10 cellular contexts compared by ENCODE assay signal in genomic region chr3:127761101-127761802, GRCh38.
A peak's percentile ranks its signal among the peaks of the same experiment; 100 is the strongest.
DNase-seq lines count a peak whose midpoint lies in the region; ATAC-seq and TF ChIP-seq lines count a peak whose summit lies in the region.
"Had no signal": no experiment of that assay in that cellular context is flagged by ENCODE, and none has a peak within 500 bp of the region (broad histone marks: within the 10 kb centered on the region; RNA-seq: fewer than 3 reads in every experiment).

No MANE protein-coding gene starts in this region.

- peak overlapping the region; percentile 76 to 82 for H3K27ac ChIP-seq in ascending aorta
- H3K27ac ChIP-seq: SJSA1 had no signal

- H3K4me1 ChIP-seq in ascending aorta (peaks cover 9 to 21% of the 10 kb centered on the region in 2 donors), mucosa of descending colon (ENCODE audit: low read depth) (peaks cover 21% of the 10 kb centered on the region), HAP-1 (no peaks in the 10 kb centered on the region)

- DNase-seq in Ammon's horn (ENCODE audit: low spot score) = peak; percentile 82
- no peak for DNase-seq in ascending aorta (ENCODE audit: low spot score in 2 of 2)
- peak in 1 of 3 donors; percentile 37 for DNase-seq in mucosa of descending colon
- no peak for DNase-seq in activated CD4-positive, alpha-beta T cell treated with anti-CD3 and anti-CD28 coated beads, Interleukin-2, amount 50 U/mL, for 4 hours
- no peak for DNase-seq in HAP-1 (ENCODE audit: low spot score in 2 of 2)
- DNase-seq in NCI-H2081 (lab: John Stamatoyannopoulos, UW) = no peak
- DNase-seq in mesenteric fat pad (ENCODE audit: low spot score) = no peak
- DNase-seq: stimulated activated naive CD8-positive, alpha-beta T cell treated with anti-CD3 and anti-CD28 coated beads, Interleukin-15, amount 100 ng/mL, for 72 hours had no signal

- peak; percentile 11 for ATAC-seq in mucosa of descending colon

- intact Hi-C loops in ascending aorta (cut with DNase I) (loop anchor here (5.0 kb wide), 1 partner anchor 61 kb away; the partner anchor contains the start of gene MGLL), mucosa of descending colon (cut with DNase I, micrococcal nuclease) (no loop called here)

- H3K9me3 ChIP-seq in ascending aorta (no peaks in the 10 kb centered on the region), mucosa of descending colon (no peaks in the 10 kb centered on the region), HAP-1 (no peaks in the 10 kb centered on the region)
- H3K9me3 ChIP-seq: SJSA1 had no signal

- peak in 2 of 3 experiments; percentile 32 to 35 for TF ChIP-seq CTCF in ascending aorta (IDR thresholded peaks at IDR 0.05)
- no peak for TF ChIP-seq CTCF in mucosa of descending colon (IDR thresholded peaks at IDR 0.05)

- in situ Hi-C loops in GM18951 (cut with MboI; ENCODE audit: low sequenced_read_pairs, unreplicated experiment) (no loop called here), HAP-1 (cut with MboI; ENCODE audit: low sequenced_read_pairs) (no loop called here)

- H3K36me3 ChIP-seq in ascending aorta (no peaks in the 10 kb centered on the region), mucosa of descending colon (ENCODE audit: low read depth) (no peaks in the 10 kb centered on the region), HAP-1 (replicated peaks) (no peaks in the 10 kb centered on the region)

- peak; percentile 24 for TF ChIP-seq POLR2A in GM18951 (IDR thresholded peaks at IDR 0.05; ENCODE audit: extremely low read depth, insufficient read depth, insufficient read length)

- H3K4me3 ChIP-seq in ascending aorta (peak overlapping the region; percentile 18 to 56), mucosa of descending colon (no peak overlapping the region), HAP-1 (no peak overlapping the region)
- H3K4me3 ChIP-seq: SJSA1 had no signal

- no peaks in the 10 kb centered on the region for H3K27me3 ChIP-seq in ascending aorta
- no peaks in the 10 kb centered on the region for H3K27me3 ChIP-seq in HAP-1 (ENCODE audit: low read depth)
- H3K27me3 ChIP-seq: SJSA1 had no signal

Comparison
In these comparisons a context has a peak if more than half of its experiments do, and no peak if none do; other contexts are left out.
1. H3K4me3 ChIP-seq: peak in ascending aorta (2 of 2); none in mucosa of descending colon (single experiment) and HAP-1 (single experiment).